Comparison of ENCODE assay signal across 15 cellular contexts in genomic region chr17:63426917-63427308, GRCh38. TPM values are rescaled to one million over a fixed set of nuclear protein-coding genes. Genes with fewer than 3 reads are reported as not detected.
DNase-seq lines count a peak whose midpoint lies in the region; ATAC-seq and TF ChIP-seq lines count a peak whose summit lies in the region.
"Had no signal": no experiment of that assay in that cellular context is flagged by ENCODE, and none has a peak within 500 bp of the region (broad histone marks: within the 10 kb centered on the region; RNA-seq: fewer than 3 reads in every experiment).

No MANE protein-coding gene starts in this region.

- no peaks in the 10 kb centered on the region for H3K27me3 Mint-ChIP-seq in CD4-positive, alpha-beta T cell
- H3K27me3 Mint-ChIP-seq in effector memory CD8-positive, alpha-beta T cell, result no peaks in the 10 kb centered on the region
- peaks cover 20% of the 10 kb centered on the region for H3K27me3 Mint-ChIP-seq in stimulated activated memory B cell treated with anti-CD40 and anti-IgM and Interleukin-4, amounts not matched to agents 10 μg/mL and 1 μg/mL and 100 μg/mL, for 72 hours

- H3K4me1 Mint-ChIP-seq in CD4-positive, alpha-beta T cell (ENCODE audit: low read depth), result peaks cover 32% of the 10 kb centered on the region
- H3K4me1 Mint-ChIP-seq in effector memory CD8-positive, alpha-beta T cell (ENCODE audit: low read depth in 2 of 2), result peaks cover 25 to 33% of the 10 kb centered on the region in 2 donors
- H3K4me1 Mint-ChIP-seq in stimulated activated memory B cell treated with anti-CD40 and anti-IgM and Interleukin-4, amounts not matched to agents 10 μg/mL and 1 μg/mL and 100 μg/mL, for 72 hours, result peaks cover 16% of the 10 kb centered on the region

- no peak overlapping the region for H3K4me3 Mint-ChIP-seq in CD4-positive, alpha-beta T cell
- peak overlapping the region; percentile 24 to 50 for H3K4me3 Mint-ChIP-seq in effector memory CD8-positive, alpha-beta T cell
- no peak overlapping the region for H3K4me3 Mint-ChIP-seq in stimulated activated memory B cell treated with anti-CD40 and anti-IgM and Interleukin-4, amounts not matched to agents 10 μg/mL and 1 μg/mL and 100 μg/mL, for 72 hours
- H3K4me3 Mint-ChIP-seq: B cell, IgD-negative memory B cell had no signal

- no TSS peak for BruUV-seq in Panc1 (replicated peaks; lab: Mats Ljungman, UMichigan)

- H3K36me3 Mint-ChIP-seq in CD4-positive, alpha-beta T cell (ENCODE audit: low read depth), result no peaks in the 10 kb centered on the region
- peaks cover 16% of the 10 kb centered on the region for H3K36me3 Mint-ChIP-seq in effector memory CD8-positive, alpha-beta T cell (ENCODE audit: insufficient read depth)
- H3K36me3 Mint-ChIP-seq in stimulated activated memory B cell treated with anti-CD40 and anti-IgM and Interleukin-4, amounts not matched to agents 10 μg/mL and 1 μg/mL and 100 μg/mL, for 72 hours, result no peaks in the 10 kb centered on the region
- H3K36me3 Mint-ChIP-seq: IgD-negative memory B cell had no signal

- H3K9me3 ChIP-seq in CD4-positive, alpha-beta T cell (ENCODE audit: control insufficient read depth, low read length), result no peaks in the 10 kb centered on the region
- no peaks in the 10 kb centered on the region for H3K9me3 ChIP-seq in Panc1 (ENCODE audit: control insufficient read depth, insufficient read depth, low read depth, low read length)

- H3K9me3 Mint-ChIP-seq in CD4-positive, alpha-beta T cell, result no peaks in the 10 kb centered on the region
- no peaks in the 10 kb centered on the region for H3K9me3 Mint-ChIP-seq in effector memory CD8-positive, alpha-beta T cell
- no peaks in the 10 kb centered on the region for H3K9me3 Mint-ChIP-seq in stimulated activated memory B cell treated with anti-CD40 and anti-IgM and Interleukin-4, amounts not matched to agents 10 μg/mL and 1 μg/mL and 100 μg/mL, for 72 hours
- H3K9me3 Mint-ChIP-seq: IgD-negative memory B cell had no signal

- H3K27ac ChIP-seq in 22Rv1, result 0 out of 2 replicates have a peak overlapping the region, but pooled peaks have one; percentile 17
- H3K27ac ChIP-seq in CD4-positive, alpha-beta T cell (ENCODE audit: low read depth, low read length), result no peak overlapping the region
- H3K27ac ChIP-seq in Panc1 (ENCODE audit: low read length), result peak overlapping the region; percentile 57; the same call in 1 of the 2 replicates
- H3K27ac ChIP-seq: SK-N-MC had no signal

- peak overlapping the region; percentile 60 for H3K27ac Mint-ChIP-seq in CD4-positive, alpha-beta T cell
- H3K27ac Mint-ChIP-seq in effector memory CD8-positive, alpha-beta T cell, result peak overlapping the region; percentile 26 to 52
- no peak overlapping the region for H3K27ac Mint-ChIP-seq in stimulated activated memory B cell treated with anti-CD40 and anti-IgM and Interleukin-4, amounts not matched to agents 10 μg/mL and 1 μg/mL and 100 μg/mL, for 72 hours
- H3K27ac Mint-ChIP-seq: B cell had no signal

- POLR2A ChIA-PET in CD4-positive, alpha-beta T cell (lab: Charles Lee), result interaction anchor here (1.0 to 5.7 kb wide), 8 partner anchors 8 to 269 kb away, joined by 3 to 31 read pairs (median 7); partner anchors contain the start of genes ACE and MAP3K3
- POLR2A ChIA-PET in Panc1 (lab: Charles Lee), result no interaction called here

- TF ChIP-seq CTCF in 22Rv1 (IDR thresholded peaks at IDR 0.05), result no peak
- TF ChIP-seq CTCF in CD4-positive, alpha-beta T cell (IDR thresholded peaks at IDR 0.05), result no peak
- TF ChIP-seq CTCF in Panc1 (IDR thresholded peaks at IDR 0.05), result no peak

- H3K4me3 ChIP-seq in Panc1 (ENCODE audit: low read depth in 2 of 2, low read length in 2 of 2), result no peak overlapping the region
- H3K4me3 ChIP-seq: SK-N-MC had no signal

- DNase-seq in CD4-positive, alpha-beta T cell, result no peak
- DNase-seq in Panc1 (ENCODE audit: low read depth, low spot score), result no peak
- no peak for DNase-seq in effector memory CD8-positive, alpha-beta T cell
- DNase-seq: MV-4-11, NCI-H1436, NCI-H2081 treated with DMSO at 0.1 percent for 48 hours, NCI-H524 had no signal

- in situ Hi-C loops in Panc1 (cut with HindIII; ENCODE audit: low pct_unique_long_range_greater_than_20kb, low sequenced_read_pairs), result no loop called here

- no peak for ATAC-seq in CD4-positive, alpha-beta T cell (ENCODE audit: poor library complexity)
- no peak for ATAC-seq in Panc1
- ATAC-seq in effector memory CD8-positive, alpha-beta T cell (replicated peaks), result no peak
- no peak for ATAC-seq in HG03342 (IDR thresholded peaks at IDR 0.05; ENCODE audit: unreplicated experiment)
- ATAC-seq in stimulated activated memory B cell treated with anti-CD40 and anti-IgM and Interleukin-4, amounts not matched to agents 10 μg/mL and 1 μg/mL and 100 μg/mL, for 72 hours, result no peak
- no peak for ATAC-seq in HG02981 (IDR thresholded peaks at IDR 0.05; ENCODE audit: unreplicated experiment)

- no peaks in the 10 kb centered on the region for H3K36me3 ChIP-seq in Panc1 (ENCODE audit: control insufficient read depth, insufficient read depth, low read length)

- intact Hi-C loops in CD4-positive, alpha-beta T cell (cut with DNase I, micrococcal nuclease), result loop anchor here in 1 of 2 experiments (10.0 kb wide), 1 partner anchor 408 kb away; no protein-coding TSS in a partner anchor
- intact Hi-C loops in Panc1 (cut with micrococcal nuclease; ENCODE audit: unreplicated experiment), result loop anchor here (5.0 kb wide), 1 partner anchor 50 kb away; the partner anchor contains the start of gene ACE

- peaks cover 37% of the 10 kb centered on the region for H3K4me1 ChIP-seq in Panc1 (ENCODE audit: control insufficient read depth, insufficient read depth, low read length)

- CTCF ChIA-PET in CD4-positive, alpha-beta T cell (lab: Charles Lee), result interaction anchor here (1.7 to 3.4 kb wide), 3 partner anchors 8 to 186 kb away, joined by 11 to 70 read pairs (median 46); no protein-coding TSS in a partner anchor
- CTCF ChIA-PET in Panc1 (lab: Charles Lee), result interaction anchor here (2.9 kb wide), 1 partner anchor 52 kb away, joined by 24 read pairs; no protein-coding TSS in a partner anchor

- no peaks in the 10 kb centered on the region for H3K27me3 ChIP-seq in CD4-positive, alpha-beta T cell (ENCODE audit: control insufficient read depth, insufficient read depth, low read length)
- no peaks in the 10 kb centered on the region for H3K27me3 ChIP-seq in Panc1 (ENCODE audit: control insufficient read depth, insufficient read depth, low read length)

RNA-seq across cellular contexts. Expression of gene CYB561, which starts 19.2 kb away (rescaled TPM):
- total RNA-seq in CD4-positive, alpha-beta T cell, result 10 to 100 TPM; 17.4 to 18.1 TPM
- total RNA-seq in Panc1 (2021; ENCODE audit: unreplicated experiment), result 40.1 TPM
- 67.2 TPM for polyA plus RNA-seq in Panc1 (2012; ENCODE audit: insufficient read length)

RNA-seq across cellular contexts. Expression of gene ACE, which starts 49.9 kb away (rescaled TPM):
- 10 to 100 TPM in 1 of 2 experiments, 1 to 10 TPM in 1; 7.4 to 10.2 TPM for total RNA-seq in CD4-positive, alpha-beta T cell
- 4.5 TPM for total RNA-seq in Panc1 (2021; ENCODE audit: unreplicated experiment)
- polyA plus RNA-seq in Panc1 (2012; ENCODE audit: insufficient read length), result 2.8 TPM
- total RNA-seq: HT1080 had no signal

Comparison
In these comparisons a context has a peak if more than half of its experiments do, and no peak if none do; other contexts are left out.
1. H3K4me3 Mint-ChIP-seq: peak in effector memory CD8-positive, alpha-beta T cell (2 of 2); none in CD4-positive, alpha-beta T cell (single experiment) and stimulated activated memory B cell treated with anti-CD40 and anti-IgM and Interleukin-4, amounts not matched to agents 10 μg/mL and 1 μg/mL and 100 μg/mL, for 72 hours (single experiment).